ENCODE assay signal across 1 cellular context in the genomic region with DNA sequence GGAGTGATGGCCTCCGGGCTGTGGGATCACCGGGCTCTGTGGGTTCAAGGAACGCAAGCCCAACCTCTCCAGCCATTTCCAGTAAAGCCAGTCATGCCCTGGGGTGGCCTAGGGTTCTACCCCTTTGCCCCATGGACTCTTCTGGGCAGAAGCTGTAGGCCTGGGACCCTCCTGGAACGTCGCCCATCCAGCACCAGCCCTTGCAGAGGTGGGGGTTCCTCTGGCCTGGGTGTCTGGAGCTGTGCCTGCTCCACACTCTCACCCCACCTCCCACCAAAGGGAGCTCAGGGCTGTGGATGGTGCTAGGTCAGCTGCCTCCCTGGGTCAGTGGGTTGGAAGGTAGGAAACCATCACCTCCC.
TF ChIP-seq lines count a peak whose summit lies in the region.

No MANE protein-coding gene starts in this region.

TF ChIP-seq in H1, 55 proteins besides CTCF, POLR2A, EP300 and RAD21:
- TF ChIP-seq SP4 (IDR thresholded peaks at IDR 0.05; ENCODE audit: low read length) (no peak), RXRA (IDR thresholded peaks at IDR 0.05; ENCODE audit: insufficient read depth, low read depth, low read length) (no peak), CEBPB (IDR thresholded peaks at IDR 0.05; ENCODE audit: low read depth, low read length) (no peak), GABPA (IDR thresholded peaks at IDR 0.05; ENCODE audit: borderline replicate concordance, insufficient read depth, low read length) (no peak), RBBP5 (IDR thresholded peaks at IDR 0.05; ENCODE audit: borderline replicate concordance, low read depth, low read length) (no peak), NRF1 (IDR thresholded peaks at IDR 0.05; ENCODE audit: low read depth, low read length) (no peak), KDM4A (IDR thresholded peaks at IDR 0.05; ENCODE audit: low read depth, low read length, severe bottlenecking) (no peak), RFX5 (IDR thresholded peaks at IDR 0.05; ENCODE audit: borderline replicate concordance, low read depth, low read length) (no peak), GTF2F1 (IDR thresholded peaks at IDR 0.05; ENCODE audit: borderline replicate concordance, low read depth, low read length) (no peak), KDM1A (IDR thresholded peaks at IDR 0.05; ENCODE audit: borderline replicate concordance, low read length) (no peak), SIN3A (conservative IDR thresholded peaks at IDR 0.05 in 1 of 2, IDR thresholded peaks at IDR 0.05 in 1 of 2; ENCODE audit: low read depth in 1 of 2, low read length in 2 of 2) (no peak), CTBP2 (IDR thresholded peaks at IDR 0.05; ENCODE audit: borderline replicate concordance, insufficient read depth, insufficient read length, low read length) (no peak), MAFK (IDR thresholded peaks at IDR 0.05; ENCODE audit: low read depth, low read length) (no peak), HDAC2 (IDR thresholded peaks at IDR 0.05; ENCODE audit: borderline replicate concordance in 1 of 2, low read depth in 2 of 2, low read length in 2 of 2) (no peak), YY1 (IDR thresholded peaks at IDR 0.05; ENCODE audit: low read depth, low read length) (no peak), CHD2 (IDR thresholded peaks at IDR 0.05; ENCODE audit: low read length) (no peak), POLR2AphosphoS5 (IDR thresholded peaks at IDR 0.05; ENCODE audit: low read depth, low read length) (no peak)
- TF ChIP-seq, protein P1, sequence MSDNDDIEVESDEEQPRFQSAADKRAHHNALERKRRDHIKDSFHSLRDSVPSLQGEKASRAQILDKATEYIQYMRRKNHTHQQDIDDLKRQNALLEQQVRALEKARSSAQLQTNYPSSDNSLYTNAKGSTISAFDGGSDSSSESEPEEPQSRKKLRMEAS (IDR thresholded peaks at IDR 0.05): no peak
- TF ChIP-seq, protein P2, sequence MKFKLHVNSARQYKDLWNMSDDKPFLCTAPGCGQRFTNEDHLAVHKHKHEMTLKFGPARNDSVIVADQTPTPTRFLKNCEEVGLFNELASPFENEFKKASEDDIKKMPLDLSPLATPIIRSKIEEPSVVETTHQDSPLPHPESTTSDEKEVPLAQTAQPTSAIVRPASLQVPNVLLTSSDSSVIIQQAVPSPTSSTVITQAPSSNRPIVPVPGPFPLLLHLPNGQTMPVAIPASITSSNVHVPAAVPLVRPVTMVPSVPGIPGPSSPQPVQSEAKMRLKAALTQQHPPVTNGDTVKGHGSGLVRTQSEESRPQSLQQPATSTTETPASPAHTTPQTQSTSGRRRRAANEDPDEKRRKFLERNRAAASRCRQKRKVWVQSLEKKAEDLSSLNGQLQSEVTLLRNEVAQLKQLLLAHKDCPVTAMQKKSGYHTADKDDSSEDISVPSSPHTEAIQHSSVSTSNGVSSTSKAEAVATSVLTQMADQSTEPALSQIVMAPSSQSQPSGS (IDR thresholded peaks at IDR 0.05; ENCODE audit: low read length): no peak
TF ChIP-seq in H1: peak in this region for 0.
